Comparison of ENCODE assay signal across 8 cellular contexts in the genomic region with DNA sequence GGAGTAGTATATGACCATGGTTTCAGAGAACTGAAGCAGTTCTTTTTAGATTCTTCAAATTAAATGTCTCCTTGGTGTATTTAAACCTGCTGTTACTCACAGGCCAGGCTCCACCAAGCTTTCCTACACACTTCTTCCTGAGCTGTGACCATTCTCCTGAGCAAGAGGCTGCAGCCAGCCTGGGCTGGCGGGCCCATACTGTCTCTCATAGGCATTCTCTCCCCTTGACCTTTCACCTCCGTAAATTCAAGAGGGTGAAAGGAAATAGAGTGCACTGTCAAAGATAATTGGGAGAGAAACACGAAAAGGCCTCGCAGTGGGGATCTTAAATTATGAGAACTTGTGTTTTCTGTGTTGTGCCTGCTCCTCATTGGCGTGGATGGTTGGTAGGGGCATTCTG. TPM values are rescaled to one million over a fixed set of nuclear protein-coding genes. Genes with fewer than 3 reads are reported as not detected.
A peak's percentile ranks its signal among the peaks of the same experiment; 100 is the strongest.
DNase-seq lines count a peak whose midpoint lies in the region; ATAC-seq and TF ChIP-seq lines count a peak whose summit lies in the region.

No MANE protein-coding gene starts in this region.

- no peak for TF ChIP-seq CTCF in hepatocyte (IDR thresholded peaks at IDR 0.05; ENCODE audit: poor library complexity)
- TF ChIP-seq CTCF in foreskin keratinocyte (conservative IDR thresholded peaks at IDR 0.05): no peak

- no peaks in the 10 kb centered on the region for H3K9me3 Mint-ChIP-seq in activated naive CD8-positive, alpha-beta T cell (ENCODE audit: low read depth)
- H3K9me3 Mint-ChIP-seq in stimulated activated effector memory CD8-positive, alpha-beta T cell treated with anti-CD3 and anti-CD28 coated beads, Interleukin-12 subunit alpha, Interleukin-12 subunit beta, amount 100 ng/mL, for 72 hours: no peaks in the 10 kb centered on the region

- H3K9ac ChIP-seq in HUES48 (ENCODE audit: low read depth, low read length): no peak overlapping the region

- H3K9me3 ChIP-seq in HUES48 (ENCODE audit: control insufficient read depth, insufficient read depth, low read length) (no peaks in the 10 kb centered on the region), hepatocyte (ENCODE audit: low read depth) (no peaks in the 10 kb centered on the region)

- ATAC-seq in stimulated activated effector memory CD8-positive, alpha-beta T cell treated with anti-CD3 and anti-CD28 coated beads, Interleukin-12 subunit alpha, Interleukin-12 subunit beta, amount 100 ng/mL, for 72 hours: no peak
- ATAC-seq in HG02610 (IDR thresholded peaks at IDR 0.05; ENCODE audit: unreplicated experiment): no peak
- no peak for ATAC-seq in foreskin keratinocyte
- no peak for ATAC-seq in left colon

- H3K36me3 ChIP-seq in HUES48 (ENCODE audit: control insufficient read depth, insufficient read depth, low read length) (peaks cover 22% of the 10 kb centered on the region), hepatocyte (replicated peaks; ENCODE audit: insufficient read depth, low read depth) (no peaks in the 10 kb centered on the region)

- H3K4me2 ChIP-seq in hepatocyte: peak overlapping the region; percentile 98

- H3K36me3 Mint-ChIP-seq in activated naive CD8-positive, alpha-beta T cell: peaks cover 12% of the 10 kb centered on the region
- peaks cover 75% of the 10 kb centered on the region for H3K36me3 Mint-ChIP-seq in stimulated activated effector memory CD8-positive, alpha-beta T cell treated with anti-CD3 and anti-CD28 coated beads, Interleukin-12 subunit alpha, Interleukin-12 subunit beta, amount 100 ng/mL, for 72 hours

- peak overlapping the region; percentile 96 for H3K27ac Mint-ChIP-seq in activated naive CD8-positive, alpha-beta T cell
- H3K27ac Mint-ChIP-seq in stimulated activated effector memory CD8-positive, alpha-beta T cell treated with anti-CD3 and anti-CD28 coated beads, Interleukin-12 subunit alpha, Interleukin-12 subunit beta, amount 100 ng/mL, for 72 hours: peak overlapping the region; percentile 94

- WGBS in hepatocyte (ENCODE audit: low lambda C conversion rate, missing lambda C conversion rate): 37% methylated on average over 5 of the region's 5 CpGs

- peaks cover 67% of the 10 kb centered on the region for H4K20me1 ChIP-seq in hepatocyte (ENCODE audit: insufficient read depth, poor library complexity, severe bottlenecking)

- no peaks in the 10 kb centered on the region for H3K27me3 Mint-ChIP-seq in activated naive CD8-positive, alpha-beta T cell

- H3K27ac ChIP-seq in HUES48 (ENCODE audit: low read depth, low read length) (peak overlapping the region; percentile 51), hepatocyte (peak overlapping the region; percentile 100), foreskin keratinocyte (no peak overlapping the region)

- no peaks in the 10 kb centered on the region for H3K9me2 ChIP-seq in hepatocyte (replicated peaks; ENCODE audit: insufficient read depth)

- H3K79me2 ChIP-seq in hepatocyte: peaks cover 94% of the 10 kb centered on the region

- peaks cover 59% of the 10 kb centered on the region for H3K4me1 Mint-ChIP-seq in activated naive CD8-positive, alpha-beta T cell (ENCODE audit: low read depth)
- peaks cover 72% of the 10 kb centered on the region for H3K4me1 Mint-ChIP-seq in stimulated activated effector memory CD8-positive, alpha-beta T cell treated with anti-CD3 and anti-CD28 coated beads, Interleukin-12 subunit alpha, Interleukin-12 subunit beta, amount 100 ng/mL, for 72 hours

- H3K27me3 ChIP-seq in HUES48 (ENCODE audit: control insufficient read depth, insufficient read depth, low read length) (no peaks in the 10 kb centered on the region), hepatocyte (no peaks in the 10 kb centered on the region), foreskin keratinocyte (no peaks in the 10 kb centered on the region)

- DNase-seq in hepatocyte (ENCODE audit: low spot score) (no peak), UCSD-AML1 (lab: John Stamatoyannopoulos, UW; ENCODE audit: unreplicated experiment) (no peak), foreskin keratinocyte (no peak), left colon (no peak)
- no peak for DNase-seq in stimulated activated effector memory CD8-positive, alpha-beta T cell treated with anti-CD3 and anti-CD28 coated beads, Interleukin-12 subunit alpha, Interleukin-12 subunit beta, amount 100 ng/mL, for 72 hours (ENCODE audit: low spot score in 2 of 2)

- peak overlapping the region; percentile 81; the same call in 1 of the 2 replicates for H3K4me3 ChIP-seq in HUES48 (ENCODE audit: low read depth, low read length)
- peak overlapping the region; percentile 84 for H3K4me3 ChIP-seq in hepatocyte

- H2AFZ ChIP-seq in hepatocyte: no peak overlapping the region

- intact Hi-C loops in left colon (cut with DNase I, micrococcal nuclease): no loop called here

- peak overlapping the region; percentile 94 for H3K4me3 Mint-ChIP-seq in activated naive CD8-positive, alpha-beta T cell
- H3K4me3 Mint-ChIP-seq in stimulated activated effector memory CD8-positive, alpha-beta T cell treated with anti-CD3 and anti-CD28 coated beads, Interleukin-12 subunit alpha, Interleukin-12 subunit beta, amount 100 ng/mL, for 72 hours: peak overlapping the region; percentile 90

- H3K4me1 ChIP-seq in HUES48 (ENCODE audit: control insufficient read depth, insufficient read depth, low read length) (peaks cover 17% of the 10 kb centered on the region), hepatocyte (ENCODE audit: insufficient read depth) (peaks cover 56% of the 10 kb centered on the region), foreskin keratinocyte (peaks cover 45% of the 10 kb centered on the region)

RNA-seq across cellular contexts. Expression of a gene that starts 2.3 kb away (rescaled TPM):
- 249 and 250 TPM in 2 replicates for total RNA-seq in hepatocyte
- 594 and 609 TPM in 2 replicates for polyA plus RNA-seq in hepatocyte
- total RNA-seq in foreskin keratinocyte: 273 and 306 TPM in 2 replicates
- 384 and 386 TPM in 2 replicates for polyA plus RNA-seq in foreskin keratinocyte
- 100 to 1,000 TPM; 469 to 500 TPM for total RNA-seq in left colon

RNA-seq across cellular contexts. Expression of a gene that starts 18.3 kb away (rescaled TPM):
- total RNA-seq in hepatocyte (8.3 and 12.3 TPM in 2 replicates), foreskin keratinocyte (21.2 and 22.8 TPM in 2 replicates), left colon (10 to 100 TPM; 11.9 to 14.7 TPM)
- polyA plus RNA-seq in hepatocyte (24.6 and 31.6 TPM in 2 replicates), foreskin keratinocyte (32.8 and 34.0 TPM in 2 replicates)

RNA-seq across cellular contexts. Expression of a gene that starts 24.3 kb away (rescaled TPM):
- total RNA-seq in hepatocyte: 59.6 and 64.8 TPM in 2 replicates
- 122 and 130 TPM in 2 replicates for polyA plus RNA-seq in hepatocyte
- 73.6 and 77.5 TPM in 2 replicates for total RNA-seq in foreskin keratinocyte
- 105 and 111 TPM in 2 replicates for polyA plus RNA-seq in foreskin keratinocyte
- total RNA-seq in left colon: 10 to 100 TPM; 31.9 to 32.9 TPM

RNA-seq across cellular contexts. Expression of a gene that starts 55.3 kb away (rescaled TPM):
- 157 and 158 TPM in 2 replicates for total RNA-seq in hepatocyte
- 306 and 368 TPM in 2 replicates for polyA plus RNA-seq in hepatocyte
- total RNA-seq in foreskin keratinocyte: 424 and 441 TPM in 2 replicates
- 603 and 671 TPM in 2 replicates for polyA plus RNA-seq in foreskin keratinocyte
- total RNA-seq in left colon: 100 to 1,000 TPM; 175 to 176 TPM
